In genomic region chr14:51880810-51881580, GRCh38 we compare ENCODE assay signal across 9 cellular contexts. TPM values are rescaled to one million over a fixed set of nuclear protein-coding genes. Genes with fewer than 3 reads are reported as not detected.
DNase-seq lines count a peak whose midpoint lies in the region; ATAC-seq and TF ChIP-seq lines count a peak whose summit lies in the region.
"Had no signal": no experiment of that assay in that cellular context is flagged by ENCODE, and none has a peak within 500 bp of the region (broad histone marks: within the 10 kb centered on the region; RNA-seq: fewer than 3 reads in every experiment).

No MANE protein-coding gene starts in this region.

- no peaks in the 10 kb centered on the region for H3K9me3 ChIP-seq in left lung
- H3K9me3 ChIP-seq: adrenal gland had no signal

- H3K4me3 ChIP-seq in brain microvascular endothelial cell (ENCODE audit: low read depth, low read length): no peak overlapping the region
- H3K4me3 ChIP-seq in left lung: no peak overlapping the region
- H3K4me3 ChIP-seq: adrenal gland had no signal

- intact Hi-C loops in left lung (cut with DNase I): no loop called here

- H3K27ac ChIP-seq in brain microvascular endothelial cell: no peak overlapping the region
- H3K27ac ChIP-seq in left lung: peak overlapping the region in 1 of 2 donors; percentile 54

- no peaks in the 10 kb centered on the region for H3K36me3 ChIP-seq in brain microvascular endothelial cell (replicated peaks)
- H3K36me3 ChIP-seq in left lung: no peaks in the 10 kb centered on the region
- H3K36me3 ChIP-seq: adrenal gland had no signal

- DNase-seq in AG08395 (ENCODE audit: low spot score) (peak; percentile 57), brain microvascular endothelial cell (no peak), left lung (no peak), GM19238 (ENCODE audit: insufficient read length, low spot score) (no peak), A172 (ENCODE audit: low spot score) (no peak)
- DNase-seq in stimulated activated CD4-positive, alpha-beta T cell treated with anti-CD3 and anti-CD28 coated beads, Interleukin-4, amount 100 ng/mL, for 24 hours: no peak
- DNase-seq: adrenal gland had no signal

- peaks cover 0 to 47% of the 10 kb centered on the region in 2 donors for H3K4me1 ChIP-seq in left lung

- H3K27me3 ChIP-seq in brain microvascular endothelial cell (replicated peaks) (no peaks in the 10 kb centered on the region), left lung (no peaks in the 10 kb centered on the region)
- H3K27me3 ChIP-seq: adrenal gland had no signal

- in situ Hi-C loops in brain microvascular endothelial cell (cut with HindIII; ENCODE audit: low pct_ligation_motif_present, low sequenced_read_pairs): no loop called here

- ATAC-seq in GM18517 (IDR thresholded peaks at IDR 0.05; ENCODE audit: unreplicated experiment) (peak; percentile 54), HG02885 (IDR thresholded peaks at IDR 0.05; ENCODE audit: poor library complexity, unreplicated experiment) (peak; percentile 60), left lung (no peak)

- TF ChIP-seq CTCF in brain microvascular endothelial cell (IDR thresholded peaks at IDR 0.05; ENCODE audit: low read depth, low read length, missing control alignments) (peak; percentile 9), left lung (IDR thresholded peaks at IDR 0.05) (no peak)

RNA-seq across cellular contexts. Expression of gene GNG2, which starts 20.6 kb away (rescaled TPM):
- total RNA-seq in left lung: 10 to 100 TPM; 24.3 to 41.5 TPM
- total RNA-seq in A172 (2014; rRNA removed; shearing (Covaris generic)): 3.8 and 8.5 TPM in 2 replicates
